ENCODE assay signal across 11 cellular contexts in the genomic region with DNA sequence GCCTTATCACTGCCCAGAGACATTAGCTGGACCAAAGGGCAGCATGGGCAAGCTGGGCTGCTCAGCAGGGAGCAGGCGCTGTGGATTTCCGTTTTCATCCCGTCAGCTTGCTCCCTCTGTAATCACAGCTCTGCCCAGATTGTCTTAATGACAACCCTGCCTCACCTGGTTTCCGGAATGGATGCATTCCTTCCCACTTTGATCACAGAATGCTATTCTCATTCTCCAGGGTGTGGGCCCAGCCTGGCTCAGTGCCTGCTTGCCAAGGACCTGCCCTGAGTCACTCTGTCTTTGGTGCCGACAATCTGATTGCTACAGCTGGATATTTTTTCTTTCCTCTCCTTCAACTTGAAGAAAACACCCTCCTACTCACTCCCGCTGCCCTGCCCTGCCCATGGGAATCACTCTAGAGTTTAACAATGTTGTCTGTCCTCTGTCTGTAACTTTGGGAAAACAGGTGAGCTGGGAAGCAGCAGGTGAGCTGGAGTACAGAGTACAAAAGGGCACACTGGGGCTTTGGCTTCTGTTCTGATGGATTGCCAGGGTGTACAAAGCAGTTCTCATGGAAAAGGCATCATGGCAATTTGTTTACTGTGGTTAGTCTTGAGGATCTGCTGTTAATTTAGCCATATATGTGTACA. TPM values are rescaled to one million over a fixed set of nuclear protein-coding genes. Genes with fewer than 3 reads are reported as not detected.
DNase-seq lines count a peak whose midpoint lies in the region; ATAC-seq and TF ChIP-seq lines count a peak whose summit lies in the region.
"Had no signal": no experiment of that assay in that cellular context is flagged by ENCODE, and none has a peak within 500 bp of the region (broad histone marks: within the 10 kb centered on the region; RNA-seq: fewer than 3 reads in every experiment).

No MANE protein-coding gene starts in this region.

- peak overlapping the region; percentile 57 to 77 (median 70) for H3K27ac ChIP-seq in body of pancreas
- no peak overlapping the region for H3K27ac ChIP-seq in ovary
- H3K27ac ChIP-seq: thoracic aorta had no signal

- H3K27me3 ChIP-seq in body of pancreas = no peaks in the 10 kb centered on the region
- no peaks in the 10 kb centered on the region for H3K27me3 ChIP-seq in ovary

- TF ChIP-seq CTCF in body of pancreas (IDR thresholded peaks at IDR 0.05) (no peak), ovary (IDR thresholded peaks at IDR 0.05) (no peak)

- peak; percentile 92 for ATAC-seq in body of pancreas
- no peak for ATAC-seq in HG03039 (IDR thresholded peaks at IDR 0.05; ENCODE audit: unreplicated experiment)

- peak; percentile 49 for DNase-seq in DMS153 treated with DMSO at 0.1 percent for 48 hours (lab: John Stamatoyannopoulos, UW; ENCODE audit: unreplicated experiment)
- peak; percentile 29 for DNase-seq in NCI-H1105 (lab: John Stamatoyannopoulos, UW)
- peak; percentile 65 to 77 (median 74) for DNase-seq in body of pancreas
- peak; percentile 59 for DNase-seq in mesenteric fat pad (ENCODE audit: low spot score)
- no peak for DNase-seq in ovary
- no peak for DNase-seq in middle frontal gyrus (ENCODE audit: extremely low spot score, low spot score)
- DNase-seq in effector CD8-positive, alpha-beta T cell (lab: John Stamatoyannopoulos, UW) = no peak
- DNase-seq: activated effector memory CD4-positive, alpha-beta T cell treated with anti-CD3 and anti-CD28 coated beads, Interleukin-2, amount 50 U/mL, for 16 hours; stimulated activated CD4-positive, alpha-beta T cell treated with anti-CD3 and anti-CD28 coated beads, Interleukin-15, amount 100 ng/mL, for 24 hours had no signal

- H3K4me1 ChIP-seq in body of pancreas (peaks cover 14% of the 10 kb centered on the region), ovary (ENCODE audit: insufficient read depth) (peaks cover 6% of the 10 kb centered on the region)

- H3K9me3 ChIP-seq in body of pancreas (no peaks in the 10 kb centered on the region), ovary (no peaks in the 10 kb centered on the region)
- H3K9me3 ChIP-seq: thoracic aorta had no signal

- intact Hi-C loops in body of pancreas (cut with DNase I) = no loop called here
- intact Hi-C loops in ovary (cut with DNase I) = no loop called here

- 28 to 31% methylated on average over 6 of the region's 6 CpGs for whole genome bisulfite sequencing in body of pancreas, 2 donors
- 44 to 66% (median 55%) methylated on average over 6 of the region's 6 CpGs for WGBS in ovary, 3 donors

- no peaks in the 10 kb centered on the region for H3K36me3 ChIP-seq in body of pancreas (replicated peaks in 1 of 2; ENCODE audit: insufficient read depth in 1 of 2, low read depth in 2 of 2)
- no peaks in the 10 kb centered on the region for H3K36me3 ChIP-seq in ovary
- H3K36me3 ChIP-seq: thoracic aorta had no signal

- no peak for TF ChIP-seq EP300 in ovary (IDR thresholded peaks at IDR 0.05)

- TF ChIP-seq POLR2A in body of pancreas (IDR thresholded peaks at IDR 0.05) (no peak), ovary (IDR thresholded peaks at IDR 0.05) (no peak)

- H3K4me3 ChIP-seq in body of pancreas (no peak overlapping the region), ovary (no peak overlapping the region)
- H3K4me3 ChIP-seq: thoracic aorta had no signal

RNA-seq across cellular contexts. Expression of a gene that starts 27.2 kb away (rescaled TPM):
- total RNA-seq in body of pancreas (10 to 100 TPM; 44.5 to 47.5 TPM), mesenteric fat pad (25.9 TPM), ovary (10 to 100 TPM; 10.4 to 23.1 (median 17.2) TPM)
- 10 to 100 TPM; 15.6 to 34.5 TPM for polyA plus RNA-seq in ovary

RNA-seq across cellular contexts. Expression of a gene that starts 35.5 kb away (rescaled TPM):
- total RNA-seq in body of pancreas (10 to 100 TPM; 20.2 to 73.2 TPM), mesenteric fat pad (116 TPM), ovary (100 to 1,000 TPM in 5 of 7 donors, 10 to 100 TPM in 2; 86.7 to 117 (median 107) TPM)
- 10 to 100 TPM; 94.8 to 98.3 TPM for polyA plus RNA-seq in ovary

Comparison
In these comparisons a context has a peak if more than half of its experiments do, and no peak if none do; other contexts are left out.
1. DNase-seq: peak in DMS153 treated with DMSO at 0.1 percent for 48 hours (single experiment), NCI-H1105 (single experiment), body of pancreas (4 of 4) and mesenteric fat pad (single experiment); none in ovary (0 of 5), middle frontal gyrus (single experiment) and effector CD8-positive, alpha-beta T cell (single experiment).
2. H3K27ac ChIP-seq: peak in body of pancreas (4 of 4); none in ovary (0 of 2).